14 cellular contexts compared by ENCODE assay signal in the genomic region with DNA sequence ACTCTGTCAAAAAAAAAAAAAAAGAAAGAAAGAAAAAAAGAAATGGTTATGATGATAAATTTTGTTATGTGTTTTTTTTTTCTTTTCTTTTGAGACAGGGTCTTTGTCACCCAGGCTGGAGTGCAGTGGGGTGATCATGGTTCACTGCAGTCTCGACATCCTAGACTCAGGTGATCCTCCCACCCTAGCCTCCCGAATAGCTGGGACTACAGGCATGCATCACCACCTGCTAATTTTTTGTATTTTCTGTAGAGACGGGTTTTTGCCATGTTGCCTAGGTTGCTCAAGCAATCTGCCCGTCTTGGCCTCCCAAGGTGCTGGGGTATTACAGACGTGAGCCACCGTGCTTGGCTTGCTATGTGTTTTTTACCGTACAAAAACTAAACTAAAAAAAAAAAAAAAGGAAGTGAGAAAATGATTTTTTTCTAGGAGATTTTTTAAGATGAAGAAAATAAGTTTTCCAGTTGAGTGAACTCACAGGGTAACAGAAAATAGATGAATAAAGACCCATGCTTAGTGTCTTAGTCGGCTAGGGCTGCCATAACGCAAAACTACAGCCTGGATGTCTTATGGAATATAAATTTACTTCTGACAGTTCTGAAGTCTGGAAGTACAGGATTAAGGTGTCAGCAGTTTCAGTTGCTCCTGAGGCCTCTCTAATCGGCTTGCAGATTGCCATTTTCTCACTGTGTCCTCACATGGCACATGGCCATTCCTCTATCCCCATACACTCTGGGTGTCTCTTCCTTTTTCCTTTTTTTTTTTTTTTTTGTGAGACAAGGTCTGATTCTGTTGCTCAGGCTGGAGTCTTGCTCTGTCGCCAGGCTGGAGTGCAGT. TPM values are rescaled to one million over a fixed set of nuclear protein-coding genes. Genes with fewer than 3 reads are reported as not detected.
DNase-seq lines count a peak whose midpoint lies in the region; ATAC-seq, FAIRE-seq and TF ChIP-seq lines count a peak whose summit lies in the region.
"Had no signal": no experiment of that assay in that cellular context is flagged by ENCODE, and none has a peak within 500 bp of the region (broad histone marks: within the 10 kb centered on the region; RNA-seq: fewer than 3 reads in every experiment).

No MANE protein-coding gene starts in this region.

- no peak overlapping the region for H3K4me3 Mint-ChIP-seq in stimulated activated naive CD8-positive, alpha-beta T cell treated with anti-CD3 and anti-CD28 coated beads, Interleukin-15, amount 100 ng/mL, for 72 hours
- H3K4me3 Mint-ChIP-seq: nephron had no signal

- no peak overlapping the region for H3K27ac Mint-ChIP-seq in stimulated activated naive CD8-positive, alpha-beta T cell treated with anti-CD3 and anti-CD28 coated beads, Interleukin-15, amount 100 ng/mL, for 72 hours

- POLR2A ChIA-PET in OCI-LY7 (lab: Charles Lee) = interaction anchor here (0.7 to 6.0 kb wide), 14 partner anchors 10 to 703 kb away, joined by 3 to 116 read pairs (median 5); partner anchors contain the start of genes APOF, NEMP1, STAT2 and TIMELESS

- intact Hi-C loops in OCI-LY7 (cut with micrococcal nuclease; ENCODE audit: unreplicated experiment) = loop anchor here (1.0 to 5.0 kb wide), 8 partner anchors 16 to 711 kb away; partner anchors contain the start of genes CNPY2, IL23A, NAB2 and STAT2

- no peaks in the 10 kb centered on the region for H3K9me2 ChIP-seq in OCI-LY7 (ENCODE audit: insufficient read depth, low read length)

- in situ Hi-C loops in ACHN (cut with HindIII; ENCODE audit: low pct_ligation_motif_present, low pct_unique_long_range_greater_than_20kb, low sequenced_read_pairs) = no loop called here

- peaks cover 0 to 8% of the 10 kb centered on the region in 2 donors for H3K9me3 Mint-ChIP-seq in stimulated activated naive CD8-positive, alpha-beta T cell treated with anti-CD3 and anti-CD28 coated beads, Interleukin-15, amount 100 ng/mL, for 72 hours

- BruUV-seq in OCI-LY7 (replicated peaks; lab: Mats Ljungman, UMichigan) = TSS peak; percentile 98

- peak overlapping the region; percentile 95; the same call in 1 of the 2 replicates for H2AFZ ChIP-seq in OCI-LY7 (ENCODE audit: low read length)

- no peak for FAIRE-seq in RCC 7860 (lab: Jason Lieb, UNC)

- H3K36me3 ChIP-seq in OCI-LY7 (ENCODE audit: insufficient read depth, low read length) = no peaks in the 10 kb centered on the region; the same call in 1 of the 2 replicates
- H3K36me3 ChIP-seq: ascending aorta had no signal

- CTCF ChIA-PET in OCI-LY7 (lab: Charles Lee; ENCODE audit: unreplicated experiment) = interaction anchor here (1.7 kb wide), 1 partner anchor 16 kb away, joined by 5 read pairs; the partner anchor contains the start of gene STAT2

- H3K9me3 ChIP-seq in OCI-LY7 (ENCODE audit: low read length) = peaks cover 26% of the 10 kb centered on the region
- H3K9me3 ChIP-seq: ascending aorta had no signal

- peak overlapping the region; percentile 63 for H3K4me2 ChIP-seq in OCI-LY7 (ENCODE audit: low read length)

- no peaks in the 10 kb centered on the region for H4K20me1 ChIP-seq in OCI-LY7 (ENCODE audit: insufficient read depth, low read length)

- peak overlapping the region; percentile 26; the same call in 1 of the 2 replicates for H3K4me3 ChIP-seq in GM08714 (ENCODE audit: low read length)
- H3K4me3 ChIP-seq in OCI-LY7 (ENCODE audit: low read depth, low read length, poor library complexity, severe bottlenecking) = peak overlapping the region; percentile 47
- H3K4me3 ChIP-seq: ascending aorta had no signal

- no peaks in the 10 kb centered on the region for H3K27me3 Mint-ChIP-seq in stimulated activated naive CD8-positive, alpha-beta T cell treated with anti-CD3 and anti-CD28 coated beads, Interleukin-15, amount 100 ng/mL, for 72 hours

- no peak for TF ChIP-seq CTCF in OCI-LY7 (conservative IDR thresholded peaks at IDR 0.05; ENCODE audit: low read length)

- H3K27ac ChIP-seq in OCI-LY7 (ENCODE audit: low read depth, low read length, poor library complexity, severe bottlenecking) = peak overlapping the region; percentile 93
- H3K27ac ChIP-seq: ascending aorta, epithelial cell of prostate had no signal

- no peaks in the 10 kb centered on the region for H3K4me1 Mint-ChIP-seq in stimulated activated naive CD8-positive, alpha-beta T cell treated with anti-CD3 and anti-CD28 coated beads, Interleukin-15, amount 100 ng/mL, for 72 hours
- H3K4me1 Mint-ChIP-seq: nephron had no signal

- H3K79me2 ChIP-seq in OCI-LY7 (ENCODE audit: insufficient read depth, low read depth, low read length) = no peaks in the 10 kb centered on the region

- DNase-seq in OCI-LY7 (ENCODE audit: low spot score) (peak; percentile 93), RCC 7860 (ENCODE audit: low spot score) (no peak), mucosa of gallbladder (ENCODE audit: low spot score) (no peak), ACHN (no peak)
- DNase-seq in stimulated activated naive CD8-positive, alpha-beta T cell treated with anti-CD3 and anti-CD28 coated beads, Interleukin-15, amount 100 ng/mL, for 72 hours = no peak
- DNase-seq: activated CD8-positive, alpha-beta memory T cell treated with anti-CD3 and anti-CD28 coated beads for 24 hours; NCI-H1436 treated with DMSO at 0.1 percent for 48 hours had no signal

- peaks cover 49% of the 10 kb centered on the region for H3K4me1 ChIP-seq in OCI-LY7 (ENCODE audit: insufficient read depth, low read length, poor library complexity, severe bottlenecking)
- H3K4me1 ChIP-seq: ascending aorta had no signal

- peak; percentile 78 for ATAC-seq in GM19452 (IDR thresholded peaks at IDR 0.05; ENCODE audit: unreplicated experiment)
- peak; percentile 44 for ATAC-seq in HG03060 (IDR thresholded peaks at IDR 0.05; ENCODE audit: low read depth, unreplicated experiment)
- ATAC-seq in stimulated activated naive CD8-positive, alpha-beta T cell treated with anti-CD3 and anti-CD28 coated beads, Interleukin-15, amount 100 ng/mL, for 72 hours = no peak

RNA-seq across cellular contexts. Expression of gene APOF, which starts 13.2 kb away (rescaled TPM):
- total RNA-seq in OCI-LY7 (2014; rRNA removed; shearing (Covaris generic)) = 0.16 TPM in 1 of 2 replicates, not detected in the other
- total RNA-seq in OCI-LY7 (2022) (0.20 and 0.38 TPM in 2 replicates), mucosa of gallbladder (0.20 TPM)
- total RNA-seq: ascending aorta, subcutaneous adipose tissue had no signal

RNA-seq across cellular contexts. Expression of gene STAT2, which starts 15.9 kb away (rescaled TPM):
- 75.3 and 89.0 TPM in 2 replicates for total RNA-seq in OCI-LY7 (2014; rRNA removed; shearing (Covaris generic))
- total RNA-seq in OCI-LY7 (2022) (126 and 135 TPM in 2 replicates), mucosa of gallbladder (125 TPM)

RNA-seq across cellular contexts. Expression of gene IL23A, which starts 37.1 kb away (rescaled TPM):
- 16.3 and 18.3 TPM in 2 replicates for total RNA-seq in OCI-LY7 (2014; rRNA removed; shearing (Covaris generic))
- total RNA-seq in OCI-LY7 (2022) (9.8 and 12.7 TPM in 2 replicates), mucosa of gallbladder (0.49 TPM)
- total RNA-seq: ascending aorta had no signal

RNA-seq across cellular contexts. Expression of gene PAN2, which starts 42.0 kb away (rescaled TPM):
- 69.9 and 106 TPM in 2 replicates for total RNA-seq in OCI-LY7 (2014; rRNA removed; shearing (Covaris generic))
- total RNA-seq in OCI-LY7 (2022) (117 and 132 TPM in 2 replicates), mucosa of gallbladder (114 TPM)
